ENCODE assay signal across 8 cellular contexts in genomic region chr19:35716985-35717664, GRCh38.
DNase-seq lines count a peak whose midpoint lies in the region; ATAC-seq and TF ChIP-seq lines count a peak whose summit lies in the region.

No MANE protein-coding gene starts in this region.

- TF ChIP-seq POLR2A in Raji (IDR thresholded peaks at IDR 0.05; ENCODE audit: insufficient read depth, low read depth, low read length) = peak; percentile 88

- H3K4me1 ChIP-seq in neuron (ENCODE audit: insufficient read depth, low read length) = peaks cover 19% of the 10 kb centered on the region

- peak overlapping the region; percentile 78 to 90 for H3K4me3 ChIP-seq in foreskin fibroblast (ENCODE audit: low read depth in 1 of 2, low read length in 2 of 2)
- H3K4me3 ChIP-seq in neuron (ENCODE audit: low read length) = peak overlapping the region; percentile 58

- DNase-seq in EL (peak; percentile 88), Kasumi-1 (lab: John Stamatoyannopoulos, UW) (peak; percentile 94 to 96), activated gamma-delta T cell treated with Interleukin-2 at 50 U/mL for 16 hours (peak; percentile 96), foreskin fibroblast (peak; percentile 95 to 98), stromal cell of bone marrow (ENCODE audit: low read depth) (peak; percentile 92)

- peaks cover 18% of the 10 kb centered on the region for H3K36me3 ChIP-seq in neuron (ENCODE audit: insufficient read depth, low read length)

- peak overlapping the region; percentile 96 for H2AFZ ChIP-seq in neuron (ENCODE audit: low read depth, low read length)

- ATAC-seq in GM21825 (IDR thresholded peaks at IDR 0.05; ENCODE audit: unreplicated experiment) = peak; percentile 48

- TF ChIP-seq CTCF in foreskin fibroblast (IDR thresholded peaks at IDR 0.05; ENCODE audit: low read depth, low read length) = peak; percentile 90

- no peaks in the 10 kb centered on the region for H3K9me3 ChIP-seq in neuron (ENCODE audit: low read length)

- no peaks in the 10 kb centered on the region for H3K27me3 ChIP-seq in neuron (ENCODE audit: insufficient read depth, low read length)

Comparison
In these comparisons a context has a peak if more than half of its experiments do, and no peak if none do; other contexts are left out.
1. Peak in every context shown above with its lines: DNase-seq, ATAC-seq and H3K4me3 ChIP-seq.